In the genomic region with DNA sequence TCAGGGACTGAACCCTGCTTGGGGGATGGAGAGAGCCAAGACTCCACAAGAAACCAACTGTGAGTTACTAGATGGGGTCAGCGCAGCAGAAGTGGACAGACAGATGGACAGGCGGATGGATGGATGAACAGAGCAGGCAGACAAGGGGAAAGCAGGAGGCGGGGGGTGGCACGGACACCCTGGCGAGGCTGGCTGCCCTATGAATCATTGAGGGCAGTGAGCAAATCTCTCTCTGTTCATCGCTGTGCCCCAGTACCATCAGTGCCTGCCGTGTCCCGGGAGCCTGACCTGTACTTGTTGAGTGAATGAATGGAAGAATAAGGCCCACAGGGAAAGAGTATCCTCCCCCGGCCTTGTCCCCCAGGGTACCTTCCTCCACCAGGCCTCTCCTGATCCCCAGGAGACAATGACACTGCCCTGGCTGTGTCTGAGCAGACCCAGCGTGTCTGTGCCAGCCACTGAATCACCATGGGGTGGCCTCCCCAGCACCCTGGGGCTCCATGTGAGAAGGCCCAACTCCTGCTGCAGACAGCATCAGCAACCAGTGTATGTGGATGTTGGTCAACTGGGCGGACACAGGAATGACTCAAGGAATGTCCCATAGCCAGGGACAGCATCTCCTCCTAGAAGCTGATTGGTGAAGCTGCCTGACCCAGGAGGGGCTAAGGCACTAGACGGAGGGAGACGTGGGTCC, we compare ENCODE assay signal across 20 cellular contexts. TPM values are rescaled to one million over a fixed set of nuclear protein-coding genes. Genes with fewer than 3 reads are reported as not detected.
DNase-seq lines count a peak whose midpoint lies in the region; FAIRE-seq and TF ChIP-seq lines count a peak whose summit lies in the region.
"Had no signal": no experiment of that assay in that cellular context is flagged by ENCODE, and none has a peak within 500 bp of the region (broad histone marks: within the 10 kb centered on the region; RNA-seq: fewer than 3 reads in every experiment).

No MANE protein-coding gene starts in this region.

- H3K9me3 Mint-ChIP-seq in glutamatergic neuron (ENCODE audit: unreplicated experiment): peaks cover 7% of the 10 kb centered on the region
- H3K9me3 Mint-ChIP-seq in type B pancreatic cell: no peaks in the 10 kb centered on the region
- H3K9me3 Mint-ChIP-seq: CD4-positive, CD25-positive, alpha-beta regulatory T cell had no signal

- H3K4me3 Mint-ChIP-seq in glutamatergic neuron (ENCODE audit: unreplicated experiment) (peak overlapping the region; percentile 3), type B pancreatic cell (no peak overlapping the region)
- H3K4me3 Mint-ChIP-seq: B cell; CD4-positive, CD25-positive, alpha-beta regulatory T cell had no signal

- H3K36me3 Mint-ChIP-seq in glutamatergic neuron (ENCODE audit: unreplicated experiment) (no peaks in the 10 kb centered on the region), type B pancreatic cell (no peaks in the 10 kb centered on the region)

- DNase-seq in AG08395 (ENCODE audit: low spot score) (peak; percentile 37), ELR (ENCODE audit: low read depth) (peak; percentile 20), RCC 7860 (ENCODE audit: low spot score) (peak; percentile 37), glutamatergic neuron (no peak), putamen (ENCODE audit: low spot score) (no peak), type B pancreatic cell (ENCODE audit: extremely low spot score, unreplicated experiment) (no peak), frontal cortex (ENCODE audit: low spot score in 2 of 2) (no peak), dorsolateral prefrontal cortex (no peak)
- DNase-seq: Calu3; CD4-positive, CD25-positive, alpha-beta regulatory T cell; GDM1; KBM-7; NCI-H1417 treated with DMSO at 0.1 percent for 48 hours; NCI-H2029; NCI-H2171 treated with DMSO at 0.1 percent for 48 hours; NCI-H510A; NCI-H774 had no signal

- H3K27ac ChIP-seq in dorsolateral prefrontal cortex: no peak overlapping the region

- H3K4me1 Mint-ChIP-seq in glutamatergic neuron (ENCODE audit: low read depth, unreplicated experiment) (peaks cover 4% of the 10 kb centered on the region), type B pancreatic cell (ENCODE audit: unreplicated experiment) (peaks cover 4% of the 10 kb centered on the region)
- H3K4me1 Mint-ChIP-seq: B cell; CD4-positive, CD25-positive, alpha-beta regulatory T cell had no signal

- H3K27ac Mint-ChIP-seq in glutamatergic neuron (ENCODE audit: unreplicated experiment): no peak overlapping the region
- no peak overlapping the region for H3K27ac Mint-ChIP-seq in type B pancreatic cell
- H3K27ac Mint-ChIP-seq: B cell had no signal

- intact Hi-C loops in dorsolateral prefrontal cortex (cut with DNase I): loop anchor here in 1 of 2 donors (5.0 kb wide), 1 partner anchor 46 kb away; no protein-coding TSS in a partner anchor

- H3K27me3 Mint-ChIP-seq in glutamatergic neuron (ENCODE audit: unreplicated experiment): peaks cover 21% of the 10 kb centered on the region
- peaks cover 14% of the 10 kb centered on the region for H3K27me3 Mint-ChIP-seq in type B pancreatic cell

- FAIRE-seq in RCC 7860 (lab: Jason Lieb, UNC) (no peak), frontal cortex (lab: Jason Lieb, UNC) (no peak)
- FAIRE-seq: GM12891, H1 had no signal

- TF ChIP-seq CTCF in glutamatergic neuron (IDR thresholded peaks at IDR 0.05; ENCODE audit: partially characterized antibody, unreplicated experiment) (no peak), type B pancreatic cell (conservative IDR thresholded peaks at IDR 0.05) (no peak), dorsolateral prefrontal cortex (IDR thresholded peaks at IDR 0.05 in 54 of 56, conservative IDR thresholded peaks at IDR 0.05 in 2 of 56; ENCODE audit: low read depth in 1 of 56, partially characterized antibody in 56 of 56) (no peak)

- no peaks in the 10 kb centered on the region for H3K27me3 ChIP-seq in dorsolateral prefrontal cortex

- H3K4me3 ChIP-seq in dorsolateral prefrontal cortex: no peak overlapping the region

RNA-seq across cellular contexts. Expression of gene KLHL35, which starts 5.1 kb away (rescaled TPM):
- total RNA-seq in glutamatergic neuron (ENCODE audit: unreplicated experiment): 41.4 TPM
- total RNA-seq in type B pancreatic cell (ENCODE audit: low replicate concordance): 0.67 and 1.6 TPM in 2 replicates
- 28.5 TPM for total RNA-seq in frontal cortex
- 10 to 100 TPM in 24 of 120 experiments, 1 to 10 TPM in 96; 3.4 to 16.3 (median 8.1) TPM for total RNA-seq in dorsolateral prefrontal cortex

RNA-seq across cellular contexts. Expression of gene RPS3, which starts 38.8 kb away (rescaled TPM):
- total RNA-seq in glutamatergic neuron (ENCODE audit: unreplicated experiment): 1,391 TPM
- 3,170 and 3,442 TPM in 2 replicates for total RNA-seq in type B pancreatic cell (ENCODE audit: low replicate concordance)
- total RNA-seq in frontal cortex: 1,354 TPM
- 100 to 1,000 TPM; 382 to 717 (median 502) TPM for total RNA-seq in dorsolateral prefrontal cortex

Comparison
In these comparisons a context has a peak if more than half of its experiments do, and no peak if none do; other contexts are left out.
1. DNase-seq: peak in AG08395 (single experiment), ELR (single experiment) and RCC 7860 (single experiment); none in glutamatergic neuron (single experiment), putamen (single experiment), type B pancreatic cell (single experiment), frontal cortex (0 of 2) and dorsolateral prefrontal cortex (0 of 10).